Comparison of ENCODE assay signal across 8 cellular contexts in the genomic region with DNA sequence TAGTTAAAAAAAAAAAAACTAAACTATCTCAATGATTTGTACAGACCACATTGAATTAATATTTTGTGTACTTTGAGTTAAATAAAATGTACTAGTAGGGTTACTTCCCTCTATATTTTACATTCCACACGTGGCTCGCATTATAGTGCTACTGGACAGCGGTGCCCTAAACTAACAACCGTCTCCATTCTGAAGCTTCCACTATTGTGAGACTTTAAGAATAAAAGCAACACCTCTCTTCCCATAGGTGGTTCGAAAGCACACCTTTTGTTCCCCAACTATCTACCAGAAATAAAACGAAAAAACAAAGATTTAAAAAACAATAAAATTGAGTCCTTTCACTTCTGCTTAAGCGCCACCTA. TPM values are rescaled to one million over a fixed set of nuclear protein-coding genes. Genes with fewer than 3 reads are reported as not detected.
DNase-seq lines count a peak whose midpoint lies in the region; ATAC-seq and TF ChIP-seq lines count a peak whose summit lies in the region.

No MANE protein-coding gene starts in this region.

- peak; percentile 63 for DNase-seq in NCI-H1092 treated with DMSO at 0.1 percent for 48 hours (lab: John Stamatoyannopoulos, UW)
- DNase-seq in NCI-H1092 (lab: John Stamatoyannopoulos, UW): no peak
- no peak for DNase-seq in T-helper 17 cell
- DNase-seq in glutamatergic neuron: no peak
- DNase-seq in occipital lobe (lab: John Stamatoyannopoulos, UW): no peak
- DNase-seq in kidney glomerular epithelial cell (lab: John Stamatoyannopoulos, UW): no peak
- DNase-seq in T1000 (lab: John Stamatoyannopoulos, UW): no peak

- peaks cover 14 to 35% (median 25%) of the 10 kb centered on the region in 3 donors for H3K4me1 ChIP-seq in skeletal muscle tissue (ENCODE audit: control insufficient read depth in 3 of 3, insufficient read depth in 3 of 3, low read length in 3 of 3)

- H3K27ac ChIP-seq in skeletal muscle tissue (ENCODE audit: low read depth, low read length): peak overlapping the region; percentile 90

- peak overlapping the region; percentile 95 for H3K27ac Mint-ChIP-seq in T-helper 17 cell
- peak overlapping the region; percentile 91 for H3K27ac Mint-ChIP-seq in glutamatergic neuron (ENCODE audit: unreplicated experiment)

- H3K36me3 ChIP-seq in skeletal muscle tissue (ENCODE audit: control insufficient read depth in 3 of 3, insufficient read depth in 3 of 3, low read length in 3 of 3): peaks cover 0 to 5% (median 0%) of the 10 kb centered on the region in 3 donors

- peaks cover 8% of the 10 kb centered on the region for H3K9me3 Mint-ChIP-seq in glutamatergic neuron (ENCODE audit: unreplicated experiment)

- H3K27me3 ChIP-seq in skeletal muscle tissue (ENCODE audit: control insufficient read depth in 3 of 3, insufficient read depth in 3 of 3, low read length in 3 of 3): no peaks in the 10 kb centered on the region

- TF ChIP-seq CTCF in glutamatergic neuron (IDR thresholded peaks at IDR 0.05; ENCODE audit: partially characterized antibody, unreplicated experiment): no peak

- H3K4me1 Mint-ChIP-seq in T-helper 17 cell (peaks cover 29% of the 10 kb centered on the region), glutamatergic neuron (ENCODE audit: low read depth, unreplicated experiment) (peaks cover 11% of the 10 kb centered on the region)

- no peaks in the 10 kb centered on the region for H3K9me3 ChIP-seq in T-helper 17 cell (ENCODE audit: control insufficient read depth, low read length, poor library complexity, severe bottlenecking)
- no peaks in the 10 kb centered on the region for H3K9me3 ChIP-seq in skeletal muscle tissue (ENCODE audit: control insufficient read depth in 3 of 3, low read length in 3 of 3)

- ATAC-seq in T-helper 17 cell: peak; percentile 3

- H3K36me3 Mint-ChIP-seq in T-helper 17 cell (ENCODE audit: low read depth) (no peaks in the 10 kb centered on the region), glutamatergic neuron (ENCODE audit: unreplicated experiment) (peaks cover under 1% of the 10 kb centered on the region)

- H3K4me3 ChIP-seq in skeletal muscle tissue (ENCODE audit: low read length in 3 of 3): peak overlapping the region; percentile 92 to 97 (median 94)

- H3K27me3 Mint-ChIP-seq in T-helper 17 cell: no peaks in the 10 kb centered on the region
- peaks cover 3% of the 10 kb centered on the region for H3K27me3 Mint-ChIP-seq in glutamatergic neuron (ENCODE audit: unreplicated experiment)

- peak overlapping the region; percentile 90 to 97 (median 94) for H3K9ac ChIP-seq in skeletal muscle tissue (ENCODE audit: low read depth in 1 of 3, low read length in 3 of 3)

- H3K4me3 Mint-ChIP-seq in T-helper 17 cell (peak overlapping the region; percentile 99), glutamatergic neuron (ENCODE audit: unreplicated experiment) (peak overlapping the region; percentile 97)

RNA-seq across cellular contexts. Expression of a gene that starts 0.4 kb away (rescaled TPM):
- total RNA-seq in T-helper 17 cell (10 to 100 TPM; 95.4 to 98.0 TPM), glutamatergic neuron (ENCODE audit: unreplicated experiment) (92.0 TPM), skeletal muscle tissue (79.9 TPM), occipital lobe (109 TPM)

RNA-seq across cellular contexts. Expression of a gene that starts 46.5 kb away (rescaled TPM):
- total RNA-seq in T-helper 17 cell (10 to 100 TPM; 67.4 to 71.7 TPM), glutamatergic neuron (ENCODE audit: unreplicated experiment) (101 TPM), skeletal muscle tissue (52.7 TPM), occipital lobe (112 TPM)
